In the genomic region with DNA sequence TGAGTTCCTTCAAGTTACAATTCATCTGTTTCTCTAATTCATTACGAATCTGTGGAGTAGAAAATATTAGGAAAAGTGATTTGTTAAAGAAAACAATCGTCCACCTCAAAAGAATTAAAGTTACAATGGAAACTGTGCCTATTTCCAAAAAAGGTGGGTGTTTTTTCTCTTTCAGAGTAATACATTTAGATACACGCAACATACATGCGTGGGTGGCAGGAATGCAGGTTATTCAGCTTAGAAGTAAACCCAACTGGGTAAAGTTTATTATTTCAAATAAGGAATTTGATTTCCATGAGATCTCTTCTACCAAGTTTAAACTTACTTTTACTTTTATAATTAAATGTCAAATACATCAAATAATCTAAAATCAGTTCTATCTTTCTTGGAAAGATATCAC, we compare ENCODE assay signal across 11 cellular contexts. TPM values are rescaled to one million over a fixed set of nuclear protein-coding genes. Genes with fewer than 3 reads are reported as not detected.
A peak's percentile ranks its signal among the peaks of the same experiment; 100 is the strongest.
DNase-seq lines count a peak whose midpoint lies in the region; ATAC-seq and TF ChIP-seq lines count a peak whose summit lies in the region.
"Had no signal": no experiment of that assay in that cellular context is flagged by ENCODE, and none has a peak within 500 bp of the region (broad histone marks: within the 10 kb centered on the region; RNA-seq: fewer than 3 reads in every experiment).

No MANE protein-coding gene starts in this region.

- no peaks in the 10 kb centered on the region for H3K79me2 ChIP-seq in smooth muscle cell (ENCODE audit: low read depth)

- no peak overlapping the region for H3K4me3 ChIP-seq in SK-N-MC
- H3K4me3 ChIP-seq in fibroblast of the aortic adventitia (ENCODE audit: low read depth, low read length) = no peak overlapping the region
- H3K4me3 ChIP-seq in smooth muscle cell = no peak overlapping the region
- H3K4me3 ChIP-seq: body of pancreas, GM12878 had no signal

- TF ChIP-seq CTCF in fibroblast of the aortic adventitia (IDR thresholded peaks at IDR 0.05; ENCODE audit: insufficient read depth, low read length) (no peak), smooth muscle cell (IDR thresholded peaks at IDR 0.05; ENCODE audit: borderline replicate concordance, insufficient read depth, poor library complexity, severe bottlenecking) (no peak)

- H4K20me1 ChIP-seq in smooth muscle cell (ENCODE audit: low read depth) = no peaks in the 10 kb centered on the region

- no peak for ATAC-seq in HG02678 (IDR thresholded peaks at IDR 0.05; ENCODE audit: unreplicated experiment)
- ATAC-seq: body of pancreas; GM12878; stimulated activated memory B cell treated with anti-CD40 and anti-IgM and Interleukin-4, amounts not matched to agents 10 μg/mL and 1 μg/mL and 100 μg/mL, for 72 hours had no signal

- DNase-seq in HCEC 1CT (peak; percentile 34), SK-N-MC (ENCODE audit: low read depth, low spot score) (no peak), fibroblast of the aortic adventitia (ENCODE audit: low read depth) (peak; percentile 76), smooth muscle cell (lab: John Stamatoyannopoulos, UW; ENCODE audit: unreplicated experiment) (no peak), Ammon's horn (ENCODE audit: low spot score) (no peak), NCI-H2107 (lab: John Stamatoyannopoulos, UW) (no peak)
- DNase-seq: COR-L47 had no signal

- no peaks in the 10 kb centered on the region for H3K27me3 ChIP-seq in smooth muscle cell (ENCODE audit: low read depth)
- H3K27me3 ChIP-seq: body of pancreas had no signal

- H3K9ac ChIP-seq in SK-N-MC (ENCODE audit: insufficient read length) (peak overlapping the region; percentile 48), smooth muscle cell (ENCODE audit: low read depth) (peak overlapping the region; percentile 68)

- WGBS in smooth muscle cell (ENCODE audit: low lambda C conversion rate) = 49% methylated on average over 4 of the region's 4 CpGs

- no peak overlapping the region for H2AFZ ChIP-seq in smooth muscle cell (ENCODE audit: low read depth)

- H3K9me3 ChIP-seq in SK-N-MC (ENCODE audit: low read depth, low read length) (no peaks in the 10 kb centered on the region), smooth muscle cell (replicated peaks; ENCODE audit: low read depth) (no peaks in the 10 kb centered on the region)
- H3K9me3 ChIP-seq: body of pancreas had no signal

- peaks cover 48% of the 10 kb centered on the region for H3F3A ChIP-seq in smooth muscle cell (ENCODE audit: low read depth)

- H3K4me2 ChIP-seq in smooth muscle cell = peak overlapping the region; percentile 60

- peaks cover 46% of the 10 kb centered on the region for H3K4me1 ChIP-seq in smooth muscle cell (ENCODE audit: low read depth)

- H3K27ac ChIP-seq in SK-N-MC (peak overlapping the region; percentile 65), smooth muscle cell (ENCODE audit: low read depth) (peak overlapping the region; percentile 99)

- peaks cover 76% of the 10 kb centered on the region for H3K36me3 ChIP-seq in SK-N-MC (ENCODE audit: insufficient read depth, low read length)
- no peaks in the 10 kb centered on the region for H3K36me3 ChIP-seq in smooth muscle cell (ENCODE audit: low read depth)

RNA-seq across cellular contexts. Expression of a gene that starts 52.2 kb away (rescaled TPM):
- total RNA-seq in fibroblast of the aortic adventitia (ENCODE audit: low replicate concordance) = 8.7 and 31.6 TPM in 2 replicates
- total RNA-seq in smooth muscle cell = 15.2 and 17.2 TPM in 2 replicates
- polyA plus RNA-seq in smooth muscle cell = 22.0 and 24.7 TPM in 2 replicates

Comparison
In these comparisons a context has a peak if more than half of its experiments do, and no peak if none do; other contexts are left out.
1. DNase-seq: peak in HCEC 1CT (single experiment) and fibroblast of the aortic adventitia (single experiment); none in SK-N-MC (single experiment), smooth muscle cell (single experiment), Ammon's horn (single experiment) and NCI-H2107 (single experiment).